Comparison of ENCODE assay signal across 8 cellular contexts in the genomic region with DNA sequence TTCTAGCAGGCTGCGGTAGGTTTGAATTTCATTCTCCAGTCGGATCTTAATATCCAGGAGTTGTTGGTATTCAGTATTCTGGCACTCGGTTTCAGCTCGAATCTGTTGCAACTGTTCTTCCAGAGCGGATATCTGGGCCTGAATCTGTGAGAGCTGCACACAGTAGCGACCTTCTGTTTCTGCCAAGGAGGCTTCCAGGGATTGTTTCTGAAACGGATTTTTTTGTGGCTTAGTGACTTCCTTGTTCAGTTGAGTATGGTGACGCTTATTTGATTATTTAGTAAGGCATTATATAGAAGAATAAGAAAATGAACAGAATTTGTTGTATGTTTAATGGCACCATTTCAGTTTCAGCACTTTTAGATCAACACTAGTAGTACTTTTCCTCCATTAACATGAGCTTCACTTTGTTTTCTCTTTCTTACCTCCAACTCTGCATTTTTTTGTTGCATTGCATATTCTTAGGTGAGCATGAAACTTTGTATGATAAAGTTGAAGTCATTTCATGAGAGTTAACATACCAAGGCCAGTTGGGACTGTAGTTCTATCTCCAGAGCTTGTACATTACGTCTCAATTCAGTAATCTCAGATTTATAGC. TPM values are rescaled to one million over a fixed set of nuclear protein-coding genes. Genes with fewer than 3 reads are reported as not detected.
DNase-seq lines count a peak whose midpoint lies in the region; ATAC-seq and TF ChIP-seq lines count a peak whose summit lies in the region.

No MANE protein-coding gene starts in this region.

- peak overlapping the region; percentile 68 for H3K4me3 ChIP-seq in CD8-positive, alpha-beta T cell (ENCODE audit: low read depth, low read length)
- H3K4me3 ChIP-seq in MM.1S (ENCODE audit: low read length) (peak overlapping the region; percentile 65), colonic mucosa (peak overlapping the region; percentile 60), vagina (peak overlapping the region; percentile 59 to 76)

- no peak overlapping the region for H3K9ac ChIP-seq in MM.1S (ENCODE audit: low read length)
- no peak overlapping the region for H3K9ac ChIP-seq in colonic mucosa (ENCODE audit: low read depth in 2 of 2, low read length in 2 of 2)

- H3K4me1 ChIP-seq in CD8-positive, alpha-beta T cell (ENCODE audit: insufficient read depth, low read length), result peaks cover 17% of the 10 kb centered on the region
- H3K4me1 ChIP-seq in MM.1S (ENCODE audit: low read length), result 0 out of 2 replicates have a peak, but pooled peaks cover 13% of the 10 kb centered on the region
- no peaks in the 10 kb centered on the region for H3K4me1 ChIP-seq in colonic mucosa
- H3K4me1 ChIP-seq in vagina, result peaks cover 22% of the 10 kb centered on the region

- no peaks in the 10 kb centered on the region for H3K9me2 ChIP-seq in MM.1S (replicated peaks; ENCODE audit: insufficient read depth, low read length)

- intact Hi-C loops in CD8-positive, alpha-beta T cell (cut with DNase I, micrococcal nuclease), result loop anchor here (2.0 to 10.0 kb wide), 7 partner anchors 171 to 1198 kb away; partner anchors contain the start of genes CDC6 (in 2 of the 2), EIF1 (in 2 of the 2), CCR7 (in 1 of the 2) and DNAJC7 (in 1 of the 2)
- intact Hi-C loops in colonic mucosa (cut with DNase I), result no loop called here
- intact Hi-C loops in vagina (cut with DNase I), result no loop called here

- peaks cover 21% of the 10 kb centered on the region for H3K36me3 Mint-ChIP-seq in CD8-positive, alpha-beta T cell
- H3K36me3 Mint-ChIP-seq in memory B cell, result peaks cover 20% of the 10 kb centered on the region

- peaks cover 6% of the 10 kb centered on the region for H3K36me3 ChIP-seq in CD8-positive, alpha-beta T cell (ENCODE audit: insufficient read depth, low read length)
- H3K36me3 ChIP-seq in MM.1S (replicated peaks; ENCODE audit: insufficient read depth, low read length), result no peaks in the 10 kb centered on the region
- no peaks in the 10 kb centered on the region for H3K36me3 ChIP-seq in colonic mucosa
- H3K36me3 ChIP-seq in vagina, result peaks cover 0 to 10% of the 10 kb centered on the region in 2 donors

- TF ChIP-seq POLR2A in vagina (IDR thresholded peaks at IDR 0.05), result no peak

- peak overlapping the region; percentile 49 for H3K27ac ChIP-seq in CD8-positive, alpha-beta T cell (ENCODE audit: low read depth, low read length)
- H3K27ac ChIP-seq in MM.1S (ENCODE audit: low read length), result no peak overlapping the region; the same call in 1 of the 2 replicates
- peak overlapping the region; percentile 15 for H3K27ac ChIP-seq in colonic mucosa
- H3K27ac ChIP-seq in vagina, result peak overlapping the region; percentile 88

- peak overlapping the region; percentile 80 for H2AFZ ChIP-seq in MM.1S (ENCODE audit: low read length)

- in situ Hi-C loops in GM13977 (cut with MboI; ENCODE audit: low pct_unique_long_range_greater_than_20kb, low sequenced_read_pairs, unreplicated experiment), result no loop called here

- peaks cover 3% of the 10 kb centered on the region for H3K27me3 Mint-ChIP-seq in CD8-positive, alpha-beta T cell (ENCODE audit: low read depth)
- H3K27me3 Mint-ChIP-seq in memory B cell, result peaks cover 4% of the 10 kb centered on the region

- no peak for DNase-seq in CD8-positive, alpha-beta T cell
- DNase-seq in MM.1S, result no peak
- DNase-seq in colonic mucosa, result no peak
- DNase-seq in memory B cell (ENCODE audit: low spot score in 2 of 2), result no peak
- no peak for DNase-seq in vagina (ENCODE audit: extremely low spot score in 2 of 2)
- DNase-seq in NCI-H128 (lab: John Stamatoyannopoulos, UW; ENCODE audit: unreplicated experiment), result no peak
- DNase-seq in NCI-H345 (lab: John Stamatoyannopoulos, UW), result no peak
- DNase-seq in GM13977 (ENCODE audit: low spot score), result no peak

- H3K9me3 ChIP-seq in CD8-positive, alpha-beta T cell (ENCODE audit: low read length), result no peaks in the 10 kb centered on the region
- H3K9me3 ChIP-seq in MM.1S (replicated peaks; ENCODE audit: insufficient read depth, low read length) (no peaks in the 10 kb centered on the region), colonic mucosa (no peaks in the 10 kb centered on the region), vagina (no peaks in the 10 kb centered on the region)

- H3K79me2 ChIP-seq in MM.1S (ENCODE audit: low read length), result peaks cover 10% of the 10 kb centered on the region; the same call in 1 of the 2 replicates

- H3K9me3 Mint-ChIP-seq in CD8-positive, alpha-beta T cell, result peaks cover 3% of the 10 kb centered on the region
- H3K9me3 Mint-ChIP-seq in memory B cell, result peaks cover 6% of the 10 kb centered on the region

- H3F3A ChIP-seq in MM.1S (ENCODE audit: insufficient read depth, low read length), result peaks cover 21% of the 10 kb centered on the region

- H3K27me3 ChIP-seq in CD8-positive, alpha-beta T cell (ENCODE audit: insufficient read depth, low read length), result no peaks in the 10 kb centered on the region
- H3K27me3 ChIP-seq in MM.1S (replicated peaks; ENCODE audit: insufficient read depth, low read length) (no peaks in the 10 kb centered on the region), colonic mucosa (no peaks in the 10 kb centered on the region), vagina (no peaks in the 10 kb centered on the region)

- H3K4me1 Mint-ChIP-seq in CD8-positive, alpha-beta T cell (ENCODE audit: low read depth), result peaks cover 26% of the 10 kb centered on the region
- H3K4me1 Mint-ChIP-seq in memory B cell, result peaks cover 9% of the 10 kb centered on the region

- TF ChIP-seq CTCF in CD8-positive, alpha-beta T cell (IDR thresholded peaks at IDR 0.05), result no peak
- no peak for TF ChIP-seq CTCF in MM.1S (IDR thresholded peaks at IDR 0.05; ENCODE audit: low read length)
- TF ChIP-seq CTCF in colonic mucosa (IDR thresholded peaks at IDR 0.05), result no peak
- no peak for TF ChIP-seq CTCF in vagina (IDR thresholded peaks at IDR 0.05)
- TF ChIP-seq CTCF in GM13977 (IDR thresholded peaks at IDR 0.05; ENCODE audit: extremely low read depth, insufficient read depth, missing control alignments), result no peak

- H3K27ac Mint-ChIP-seq in CD8-positive, alpha-beta T cell, result peak overlapping the region; percentile 82
- H3K27ac Mint-ChIP-seq in memory B cell, result peak overlapping the region; percentile 24

- ATAC-seq in CD8-positive, alpha-beta T cell, result no peak
- ATAC-seq in memory B cell (ENCODE audit: low read depth), result no peak

- peak overlapping the region; percentile 34 for H3K4me2 ChIP-seq in MM.1S (ENCODE audit: low read depth, low read length)

- peak overlapping the region; percentile 77 for H3K4me3 Mint-ChIP-seq in CD8-positive, alpha-beta T cell
- H3K4me3 Mint-ChIP-seq in memory B cell, result peak overlapping the region; percentile 65

- CTCF ChIA-PET in CD8-positive, alpha-beta T cell (lab: Charles Lee), result interaction anchor here (0.7 to 2.3 kb wide), 5 partner anchors 13 to 843 kb away, joined by 3 to 7 read pairs (median 3); no protein-coding TSS in a partner anchor

- H4K20me1 ChIP-seq in MM.1S (ENCODE audit: insufficient read depth, low read length), result no peaks in the 10 kb centered on the region

- POLR2A ChIA-PET in CD8-positive, alpha-beta T cell (lab: Charles Lee), result interaction anchor here (1.3 to 1.8 kb wide), 4 partner anchors 14 to 872 kb away, joined by 4 to 8 read pairs (median 6); partner anchors contain the start of gene EIF1

RNA-seq across cellular contexts. Expression of gene KRT10, which starts 2.8 kb away (rescaled TPM):
- 10 to 100 TPM; 43.3 to 54.4 TPM for total RNA-seq in CD8-positive, alpha-beta T cell
- 10 to 100 TPM; 33.6 to 35.1 TPM for total RNA-seq in colonic mucosa
- total RNA-seq in vagina, result 919 TPM

RNA-seq across cellular contexts. Expression of gene KRT28, which starts 19.9 kb away (rescaled TPM):
- not detected for total RNA-seq in CD8-positive, alpha-beta T cell
- total RNA-seq in colonic mucosa (not detected), vagina (not detected)

RNA-seq across cellular contexts. Expression of gene KRT27, which starts 37.3 kb away (rescaled TPM):
- not detected for total RNA-seq in CD8-positive, alpha-beta T cell
- total RNA-seq in colonic mucosa, result not detected
- not detected for total RNA-seq in vagina

RNA-seq across cellular contexts. Expression of gene KRT12, which starts 47.4 kb away (rescaled TPM):
- not detected for total RNA-seq in CD8-positive, alpha-beta T cell
- total RNA-seq in colonic mucosa, result 1 to 10 TPM; 2.2 to 4.4 TPM
- not detected for total RNA-seq in vagina

RNA-seq across cellular contexts. Expression of gene KRT26, which starts 47.6 kb away (rescaled TPM):
- not detected for total RNA-seq in CD8-positive, alpha-beta T cell
- not detected for total RNA-seq in colonic mucosa
- total RNA-seq in vagina, result not detected

Comparison
In these comparisons a context has a peak if more than half of its experiments do, and no peak if none do; other contexts are left out.
1. RNA of gene KRT10, which starts 2.8 kb away (total RNA-seq): 919 TPM in vagina (single experiment); 43.3 to 54.4 TPM in CD8-positive, alpha-beta T cell and 33.6 to 35.1 TPM in colonic mucosa; every median in the first group is over 10 times any median in the second.
2. intact Hi-C loops: an anchor here in CD8-positive, alpha-beta T cell (2.0 to 10.0 kb wide); none called in colonic mucosa and vagina.
3. Peak in every context shown above with its lines, with median percentiles within 50 percentile points of each other: H3K4me3 ChIP-seq.